ENCODE assay signal across 15 cellular contexts in the genomic region with DNA sequence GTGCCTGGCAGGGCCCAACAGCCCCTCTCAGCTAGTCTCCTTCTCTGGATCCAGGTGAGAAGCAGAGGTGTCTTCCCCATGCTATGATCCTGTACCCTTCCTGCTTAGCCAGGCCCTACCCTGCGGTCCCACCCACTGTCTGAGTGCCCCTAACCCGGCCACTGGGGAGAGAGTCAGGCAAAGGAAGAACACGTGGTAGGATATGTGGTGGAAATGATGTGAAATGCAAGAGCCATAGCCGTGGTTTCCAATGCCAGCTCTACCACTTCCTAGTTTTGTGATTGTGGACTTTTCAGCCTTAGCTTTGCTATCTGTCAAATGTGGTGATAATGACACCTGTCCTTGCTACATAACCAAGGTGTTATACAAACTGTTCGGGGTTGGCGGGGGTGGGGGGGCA. TPM values are rescaled to one million over a fixed set of nuclear protein-coding genes. Genes with fewer than 3 reads are reported as not detected.
"Had no signal": no experiment of that assay in that cellular context is flagged by ENCODE, and none has a peak within 500 bp of the region (broad histone marks: within the 10 kb centered on the region; RNA-seq: fewer than 3 reads in every experiment).

No MANE protein-coding gene starts in this region.

- H3K4me1 ChIP-seq: left lung, pancreas had no signal

- H3K4me1 Mint-ChIP-seq: memory B cell had no signal

- H3K36me3 ChIP-seq: esophagus muscularis mucosa, left lung, pancreas, tibial artery had no signal

- H3K9me3 ChIP-seq: esophagus muscularis mucosa, left lung, pancreas, tibial artery had no signal

- H3K27ac Mint-ChIP-seq: memory B cell had no signal

- DNase-seq: activated gamma-delta T cell, glutamatergic neuron, left lung, pancreas, T-helper 9 cell had no signal

- H3K4me3 Mint-ChIP-seq: memory B cell had no signal

- H3K27me3 ChIP-seq: left lung, pancreas had no signal

- H3K4me3 ChIP-seq: esophagus muscularis mucosa, left lung, pancreas, tibial artery had no signal

- ATAC-seq: left lung, pancreas had no signal

- H3K9me3 Mint-ChIP-seq: memory B cell had no signal

- H3K36me3 Mint-ChIP-seq: memory B cell had no signal

- H3K27ac ChIP-seq: esophagus muscularis mucosa, left lung, pancreas, tibial artery had no signal

RNA-seq across cellular contexts. Expression of a gene that starts 15.8 kb away (rescaled TPM):
- total RNA-seq: dermis microvascular lymphatic vessel endothelial cell, esophagus muscularis mucosa, left lung, mucosa of gallbladder, pancreas, renal cortical epithelial cell, SK-MEL-5, skeletal muscle tissue had no signal
- polyA plus RNA-seq: adipose tissue, neural cell had no signal

RNA-seq across cellular contexts. Expression of a gene that starts 17.8 kb away (rescaled TPM):
- total RNA-seq: dermis microvascular lymphatic vessel endothelial cell, esophagus muscularis mucosa, left lung, mucosa of gallbladder, pancreas, renal cortical epithelial cell, SK-MEL-5 had no signal
- polyA plus RNA-seq: neural cell, pancreas had no signal

RNA-seq across cellular contexts. Expression of a gene that starts 34.9 kb away (rescaled TPM):
- total RNA-seq: dermis microvascular lymphatic vessel endothelial cell, esophagus muscularis mucosa, left lung, mucosa of gallbladder, renal cortical epithelial cell, SK-MEL-5, skeletal muscle tissue had no signal
- polyA plus RNA-seq: neural cell, pancreas had no signal

RNA-seq across cellular contexts. Expression of a gene that starts 44.0 kb away (rescaled TPM):
- total RNA-seq: dermis microvascular lymphatic vessel endothelial cell, esophagus muscularis mucosa, renal cortical epithelial cell, SK-MEL-5 had no signal
- polyA plus RNA-seq: adipose tissue, neural cell, pancreas had no signal
